ENCODE assay signal across 1 cellular context in genomic region chr6:27267003-27267402, GRCh38. TPM values are rescaled to one million over a fixed set of nuclear protein-coding genes. Genes with fewer than 3 reads are reported as not detected.
"Had no signal": no experiment of that assay in that cellular context is flagged by ENCODE, and none has a peak within 500 bp of the region (broad histone marks: within the 10 kb centered on the region; RNA-seq: fewer than 3 reads in every experiment).

No MANE protein-coding gene starts in this region.

RNA-seq across cellular contexts. Expression of gene PRSS16, which starts 19.5 kb away (rescaled TPM):
- polyA plus RNA-seq: GM23248 had no signal

RNA-seq across cellular contexts. Expression of gene POM121L2, which starts 45.1 kb away (rescaled TPM):
- polyA plus RNA-seq: GM23248 had no signal
